Comparison of ENCODE assay signal across 1 cellular context in the genomic region with DNA sequence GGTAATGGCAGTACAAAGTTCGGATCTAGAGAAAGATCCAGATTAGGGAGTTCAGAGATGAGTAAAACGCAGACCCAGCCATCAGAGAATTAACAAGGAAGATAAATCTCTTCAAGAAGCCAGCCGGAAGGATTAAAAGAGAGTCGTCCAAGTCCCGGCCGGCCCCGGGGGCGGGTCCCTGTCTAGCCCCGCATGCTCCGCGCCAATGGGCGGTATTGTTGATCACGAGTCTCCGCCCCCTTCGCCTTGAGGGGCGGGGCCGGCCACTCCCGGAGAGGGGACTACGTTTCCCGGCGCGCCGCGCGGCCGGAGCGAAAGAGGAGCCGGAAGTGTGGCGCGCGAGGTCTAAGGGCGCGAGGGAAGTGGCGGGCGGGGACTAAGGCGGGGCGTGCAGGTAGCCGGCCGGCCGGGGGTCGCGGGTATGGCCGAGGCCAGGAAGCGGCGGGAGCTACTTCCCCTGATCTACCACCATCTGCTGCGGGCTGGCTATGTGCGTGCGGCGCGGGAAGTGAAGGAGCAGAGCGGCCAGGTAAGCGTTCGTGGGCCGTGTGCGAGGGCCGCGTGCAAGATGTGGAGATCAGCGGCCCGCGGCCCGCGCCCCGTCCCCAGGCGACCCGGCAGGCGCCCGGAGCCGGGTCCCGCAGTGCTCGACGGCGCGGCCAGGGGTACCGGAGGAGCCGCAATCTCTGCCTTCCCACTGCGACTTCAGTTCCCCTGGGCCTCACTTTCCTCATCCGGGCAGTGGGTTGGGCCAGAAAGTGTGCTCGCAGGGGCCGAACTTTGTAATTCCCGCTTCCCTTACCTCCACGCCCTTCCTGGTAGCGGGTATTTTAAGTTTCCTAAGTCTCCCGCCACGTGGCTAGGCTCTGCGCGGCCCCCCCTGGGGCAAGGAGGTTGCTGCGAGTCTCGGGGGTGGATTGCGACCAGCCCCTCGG.
TF ChIP-seq lines count a peak whose summit lies in the region.

A gene with protein sequence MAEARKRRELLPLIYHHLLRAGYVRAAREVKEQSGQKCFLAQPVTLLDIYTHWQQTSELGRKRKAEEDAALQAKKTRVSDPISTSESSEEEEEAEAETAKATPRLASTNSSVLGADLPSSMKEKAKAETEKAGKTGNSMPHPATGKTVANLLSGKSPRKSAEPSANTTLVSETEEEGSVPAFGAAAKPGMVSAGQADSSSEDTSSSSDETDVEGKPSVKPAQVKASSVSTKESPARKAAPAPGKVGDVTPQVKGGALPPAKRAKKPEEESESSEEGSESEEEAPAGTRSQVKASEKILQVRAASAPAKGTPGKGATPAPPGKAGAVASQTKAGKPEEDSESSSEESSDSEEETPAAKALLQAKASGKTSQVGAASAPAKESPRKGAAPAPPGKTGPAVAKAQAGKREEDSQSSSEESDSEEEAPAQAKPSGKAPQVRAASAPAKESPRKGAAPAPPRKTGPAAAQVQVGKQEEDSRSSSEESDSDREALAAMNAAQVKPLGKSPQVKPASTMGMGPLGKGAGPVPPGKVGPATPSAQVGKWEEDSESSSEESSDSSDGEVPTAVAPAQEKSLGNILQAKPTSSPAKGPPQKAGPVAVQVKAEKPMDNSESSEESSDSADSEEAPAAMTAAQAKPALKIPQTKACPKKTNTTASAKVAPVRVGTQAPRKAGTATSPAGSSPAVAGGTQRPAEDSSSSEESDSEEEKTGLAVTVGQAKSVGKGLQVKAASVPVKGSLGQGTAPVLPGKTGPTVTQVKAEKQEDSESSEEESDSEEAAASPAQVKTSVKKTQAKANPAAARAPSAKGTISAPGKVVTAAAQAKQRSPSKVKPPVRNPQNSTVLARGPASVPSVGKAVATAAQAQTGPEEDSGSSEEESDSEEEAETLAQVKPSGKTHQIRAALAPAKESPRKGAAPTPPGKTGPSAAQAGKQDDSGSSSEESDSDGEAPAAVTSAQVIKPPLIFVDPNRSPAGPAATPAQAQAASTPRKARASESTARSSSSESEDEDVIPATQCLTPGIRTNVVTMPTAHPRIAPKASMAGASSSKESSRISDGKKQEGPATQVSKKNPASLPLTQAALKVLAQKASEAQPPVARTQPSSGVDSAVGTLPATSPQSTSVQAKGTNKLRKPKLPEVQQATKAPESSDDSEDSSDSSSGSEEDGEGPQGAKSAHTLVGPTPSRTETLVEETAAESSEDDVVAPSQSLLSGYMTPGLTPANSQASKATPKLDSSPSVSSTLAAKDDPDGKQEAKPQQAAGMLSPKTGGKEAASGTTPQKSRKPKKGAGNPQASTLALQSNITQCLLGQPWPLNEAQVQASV (N-terminal part only) (plus strand): TSS at position 372 of the 935 bp plus-strand sequence. CDS start 50 bp downstream, at position 422.

TF ChIP-seq in GM12878, 131 proteins besides CTCF, POLR2A, EP300 and RAD21 (continued from another document and continues in another):
- TF ChIP-seq, protein P1, sequence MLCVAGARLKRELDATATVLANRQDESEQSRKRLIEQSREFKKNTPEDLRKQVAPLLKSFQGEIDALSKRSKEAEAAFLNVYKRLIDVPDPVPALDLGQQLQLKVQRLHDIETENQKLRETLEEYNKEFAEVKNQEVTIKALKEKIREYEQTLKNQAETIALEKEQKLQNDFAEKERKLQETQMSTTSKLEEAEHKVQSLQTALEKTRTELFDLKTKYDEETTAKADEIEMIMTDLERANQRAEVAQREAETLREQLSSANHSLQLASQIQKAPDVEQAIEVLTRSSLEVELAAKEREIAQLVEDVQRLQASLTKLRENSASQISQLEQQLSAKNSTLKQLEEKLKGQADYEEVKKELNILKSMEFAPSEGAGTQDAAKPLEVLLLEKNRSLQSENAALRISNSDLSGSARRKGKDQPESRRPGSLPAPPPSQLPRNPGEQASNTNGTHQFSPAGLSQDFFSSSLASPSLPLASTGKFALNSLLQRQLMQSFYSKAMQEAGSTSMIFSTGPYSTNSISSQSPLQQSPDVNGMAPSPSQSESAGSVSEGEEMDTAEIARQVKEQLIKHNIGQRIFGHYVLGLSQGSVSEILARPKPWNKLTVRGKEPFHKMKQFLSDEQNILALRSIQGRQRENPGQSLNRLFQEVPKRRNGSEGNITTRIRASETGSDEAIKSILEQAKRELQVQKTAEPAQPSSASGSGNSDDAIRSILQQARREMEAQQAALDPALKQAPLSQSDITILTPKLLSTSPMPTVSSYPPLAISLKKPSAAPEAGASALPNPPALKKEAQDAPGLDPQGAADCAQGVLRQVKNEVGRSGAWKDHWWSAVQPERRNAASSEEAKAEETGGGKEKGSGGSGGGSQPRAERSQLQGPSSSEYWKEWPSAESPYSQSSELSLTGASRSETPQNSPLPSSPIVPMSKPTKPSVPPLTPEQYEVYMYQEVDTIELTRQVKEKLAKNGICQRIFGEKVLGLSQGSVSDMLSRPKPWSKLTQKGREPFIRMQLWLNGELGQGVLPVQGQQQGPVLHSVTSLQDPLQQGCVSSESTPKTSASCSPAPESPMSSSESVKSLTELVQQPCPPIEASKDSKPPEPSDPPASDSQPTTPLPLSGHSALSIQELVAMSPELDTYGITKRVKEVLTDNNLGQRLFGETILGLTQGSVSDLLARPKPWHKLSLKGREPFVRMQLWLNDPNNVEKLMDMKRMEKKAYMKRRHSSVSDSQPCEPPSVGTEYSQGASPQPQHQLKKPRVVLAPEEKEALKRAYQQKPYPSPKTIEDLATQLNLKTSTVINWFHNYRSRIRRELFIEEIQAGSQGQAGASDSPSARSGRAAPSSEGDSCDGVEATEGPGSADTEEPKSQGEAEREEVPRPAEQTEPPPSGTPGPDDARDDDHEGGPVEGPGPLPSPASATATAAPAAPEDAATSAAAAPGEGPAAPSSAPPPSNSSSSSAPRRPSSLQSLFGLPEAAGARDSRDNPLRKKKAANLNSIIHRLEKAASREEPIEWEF (IDR thresholded peaks at IDR 0.05; ENCODE audit: insufficient replicate concordance, low read depth, low read length) = no peak
- TF ChIP-seq HCFC1 (IDR thresholded peaks at IDR 0.05; ENCODE audit: low read length) = peak; percentile 89
- TF ChIP-seq POU2F2 (IDR thresholded peaks at IDR 0.05; ENCODE audit: borderline replicate concordance, low read depth, low read length) = 0 out of 3 replicates have a peak, but pooled peaks have one; percentile 1
- TF ChIP-seq MTA2 (IDR thresholded peaks at IDR 0.05; ENCODE audit: low read depth) = no peak
- TF ChIP-seq, protein P2, sequence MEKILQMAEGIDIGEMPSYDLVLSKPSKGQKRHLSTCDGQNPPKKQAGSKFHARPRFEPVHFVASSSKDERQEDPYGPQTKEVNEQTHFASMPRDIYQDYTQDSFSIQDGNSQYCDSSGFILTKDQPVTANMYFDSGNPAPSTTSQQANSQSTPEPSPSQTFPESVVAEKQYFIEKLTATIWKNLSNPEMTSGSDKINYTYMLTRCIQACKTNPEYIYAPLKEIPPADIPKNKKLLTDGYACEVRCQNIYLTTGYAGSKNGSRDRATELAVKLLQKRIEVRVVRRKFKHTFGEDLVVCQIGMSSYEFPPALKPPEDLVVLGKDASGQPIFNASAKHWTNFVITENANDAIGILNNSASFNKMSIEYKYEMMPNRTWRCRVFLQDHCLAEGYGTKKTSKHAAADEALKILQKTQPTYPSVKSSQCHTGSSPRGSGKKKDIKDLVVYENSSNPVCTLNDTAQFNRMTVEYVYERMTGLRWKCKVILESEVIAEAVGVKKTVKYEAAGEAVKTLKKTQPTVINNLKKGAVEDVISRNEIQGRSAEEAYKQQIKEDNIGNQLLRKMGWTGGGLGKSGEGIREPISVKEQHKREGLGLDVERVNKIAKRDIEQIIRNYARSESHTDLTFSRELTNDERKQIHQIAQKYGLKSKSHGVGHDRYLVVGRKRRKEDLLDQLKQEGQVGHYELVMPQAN (conservative IDR thresholded peaks at IDR 0.05) = peak; percentile 97
- TF ChIP-seq SMC3 (IDR thresholded peaks at IDR 0.05; ENCODE audit: borderline replicate concordance, low read length) = no peak
- TF ChIP-seq CREB1 (IDR thresholded peaks at IDR 0.05; ENCODE audit: low read depth) = peak; percentile 49; the same call in 1 of the 2 replicates
- peak; percentile 91 for TF ChIP-seq MXI1 (IDR thresholded peaks at IDR 0.05; ENCODE audit: low read depth, low read length)
- peak; percentile 90; the same call in 1 of the 2 replicates for TF ChIP-seq SIN3A (IDR thresholded peaks at IDR 0.05; ENCODE audit: low read depth, low read length)
- peak; percentile 11; the same call in 1 of the 2 replicates for TF ChIP-seq YY1 (IDR thresholded peaks at IDR 0.05; ENCODE audit: low read depth, low read length)
- TF ChIP-seq KDM1A (IDR thresholded peaks at IDR 0.05; ENCODE audit: borderline replicate concordance) = no peak
- TF ChIP-seq GATAD2B (conservative IDR thresholded peaks at IDR 0.05; ENCODE audit: low read depth) = peak; percentile 71; the same call in 1 of the 2 replicates
- peak; percentile 93 for TF ChIP-seq NR2C1 (IDR thresholded peaks at IDR 0.05)
- TF ChIP-seq ZNF24 (IDR thresholded peaks at IDR 0.05) = 0 out of 2 replicates have a peak, but pooled peaks have one; percentile 18
- peak; percentile 20; the same call in 1 of the 2 replicates for TF ChIP-seq TAF1 (IDR thresholded peaks at IDR 0.05; ENCODE audit: borderline replicate concordance, low read depth, low read length)
- no peak; a peak in 1 of 4 replicates for TF ChIP-seq ETV6 (conservative IDR thresholded peaks at IDR 0.05 in 1 of 2, IDR thresholded peaks at IDR 0.05 in 1 of 2; ENCODE audit: borderline replicate concordance in 1 of 2, low read depth in 1 of 2)
- peak in 1 of 2 experiments; percentile 46; a peak in 1 of 4 replicates for TF ChIP-seq SRF (IDR thresholded peaks at IDR 0.05; ENCODE audit: low read depth in 2 of 2, low read length in 2 of 2)
- TF ChIP-seq DPF2 (IDR thresholded peaks at IDR 0.05) = peak; percentile 50; the same call in 1 of the 2 replicates
- TF ChIP-seq, protein P3, sequence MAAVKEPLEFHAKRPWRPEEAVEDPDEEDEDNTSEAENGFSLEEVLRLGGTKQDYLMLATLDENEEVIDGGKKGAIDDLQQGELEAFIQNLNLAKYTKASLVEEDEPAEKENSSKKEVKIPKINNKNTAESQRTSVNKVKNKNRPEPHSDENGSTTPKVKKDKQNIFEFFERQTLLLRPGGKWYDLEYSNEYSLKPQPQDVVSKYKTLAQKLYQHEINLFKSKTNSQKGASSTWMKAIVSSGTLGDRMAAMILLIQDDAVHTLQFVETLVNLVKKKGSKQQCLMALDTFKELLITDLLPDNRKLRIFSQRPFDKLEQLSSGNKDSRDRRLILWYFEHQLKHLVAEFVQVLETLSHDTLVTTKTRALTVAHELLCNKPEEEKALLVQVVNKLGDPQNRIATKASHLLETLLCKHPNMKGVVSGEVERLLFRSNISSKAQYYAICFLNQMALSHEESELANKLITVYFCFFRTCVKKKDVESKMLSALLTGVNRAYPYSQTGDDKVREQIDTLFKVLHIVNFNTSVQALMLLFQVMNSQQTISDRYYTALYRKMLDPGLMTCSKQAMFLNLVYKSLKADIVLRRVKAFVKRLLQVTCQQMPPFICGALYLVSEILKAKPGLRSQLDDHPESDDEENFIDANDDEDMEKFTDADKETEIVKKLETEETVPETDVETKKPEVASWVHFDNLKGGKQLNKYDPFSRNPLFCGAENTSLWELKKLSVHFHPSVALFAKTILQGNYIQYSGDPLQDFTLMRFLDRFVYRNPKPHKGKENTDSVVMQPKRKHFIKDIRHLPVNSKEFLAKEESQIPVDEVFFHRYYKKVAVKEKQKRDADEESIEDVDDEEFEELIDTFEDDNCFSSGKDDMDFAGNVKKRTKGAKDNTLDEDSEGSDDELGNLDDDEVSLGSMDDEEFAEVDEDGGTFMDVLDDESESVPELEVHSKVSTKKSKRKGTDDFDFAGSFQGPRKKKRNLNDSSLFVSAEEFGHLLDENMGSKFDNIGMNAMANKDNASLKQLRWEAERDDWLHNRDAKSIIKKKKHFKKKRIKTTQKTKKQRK (IDR thresholded peaks at IDR 0.05; ENCODE audit: low read depth, low read length) = no peak
- TF ChIP-seq, protein P4, sequence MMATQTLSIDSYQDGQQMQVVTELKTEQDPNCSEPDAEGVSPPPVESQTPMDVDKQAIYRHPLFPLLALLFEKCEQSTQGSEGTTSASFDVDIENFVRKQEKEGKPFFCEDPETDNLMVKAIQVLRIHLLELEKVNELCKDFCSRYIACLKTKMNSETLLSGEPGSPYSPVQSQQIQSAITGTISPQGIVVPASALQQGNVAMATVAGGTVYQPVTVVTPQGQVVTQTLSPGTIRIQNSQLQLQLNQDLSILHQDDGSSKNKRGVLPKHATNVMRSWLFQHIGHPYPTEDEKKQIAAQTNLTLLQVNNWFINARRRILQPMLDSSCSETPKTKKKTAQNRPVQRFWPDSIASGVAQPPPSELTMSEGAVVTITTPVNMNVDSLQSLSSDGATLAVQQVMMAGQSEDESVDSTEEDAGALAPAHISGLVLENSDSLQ (IDR thresholded peaks at IDR 0.05) = peak; percentile 57; the same call in 1 of the 2 replicates
- peak; percentile 82 for TF ChIP-seq SIX5 (IDR thresholded peaks at IDR 0.05; ENCODE audit: low read depth, low read length, severe bottlenecking)
- no peak for TF ChIP-seq TCF12 (IDR thresholded peaks at IDR 0.05; ENCODE audit: low read depth, low read length)
- TF ChIP-seq, protein P5, sequence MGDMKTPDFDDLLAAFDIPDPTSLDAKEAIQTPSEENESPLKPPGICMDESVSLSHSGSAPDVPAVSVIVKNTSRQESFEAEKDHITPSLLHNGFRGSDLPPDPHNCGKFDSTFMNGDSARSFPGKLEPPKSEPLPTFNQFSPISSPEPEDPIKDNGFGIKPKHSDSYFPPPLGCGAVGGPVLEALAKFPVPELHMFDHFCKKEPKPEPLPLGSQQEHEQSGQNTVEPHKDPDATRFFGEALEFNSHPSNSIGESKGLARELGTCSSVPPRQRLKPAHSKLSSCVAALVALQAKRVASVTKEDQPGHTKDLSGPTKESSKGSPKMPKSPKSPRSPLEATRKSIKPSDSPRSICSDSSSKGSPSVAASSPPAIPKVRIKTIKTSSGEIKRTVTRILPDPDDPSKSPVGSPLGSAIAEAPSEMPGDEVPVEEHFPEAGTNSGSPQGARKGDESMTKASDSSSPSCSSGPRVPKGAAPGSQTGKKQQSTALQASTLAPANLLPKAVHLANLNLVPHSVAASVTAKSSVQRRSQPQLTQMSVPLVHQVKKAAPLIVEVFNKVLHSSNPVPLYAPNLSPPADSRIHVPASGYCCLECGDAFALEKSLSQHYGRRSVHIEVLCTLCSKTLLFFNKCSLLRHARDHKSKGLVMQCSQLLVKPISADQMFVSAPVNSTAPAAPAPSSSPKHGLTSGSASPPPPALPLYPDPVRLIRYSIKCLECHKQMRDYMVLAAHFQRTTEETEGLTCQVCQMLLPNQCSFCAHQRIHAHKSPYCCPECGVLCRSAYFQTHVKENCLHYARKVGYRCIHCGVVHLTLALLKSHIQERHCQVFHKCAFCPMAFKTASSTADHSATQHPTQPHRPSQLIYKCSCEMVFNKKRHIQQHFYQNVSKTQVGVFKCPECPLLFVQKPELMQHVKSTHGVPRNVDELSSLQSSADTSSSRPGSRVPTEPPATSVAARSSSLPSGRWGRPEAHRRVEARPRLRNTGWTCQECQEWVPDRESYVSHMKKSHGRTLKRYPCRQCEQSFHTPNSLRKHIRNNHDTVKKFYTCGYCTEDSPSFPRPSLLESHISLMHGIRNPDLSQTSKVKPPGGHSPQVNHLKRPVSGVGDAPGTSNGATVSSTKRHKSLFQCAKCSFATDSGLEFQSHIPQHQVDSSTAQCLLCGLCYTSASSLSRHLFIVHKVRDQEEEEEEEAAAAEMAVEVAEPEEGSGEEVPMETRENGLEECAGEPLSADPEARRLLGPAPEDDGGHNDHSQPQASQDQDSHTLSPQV (IDR thresholded peaks at IDR 0.05) = no peak
- TF ChIP-seq BHLHE40 (IDR thresholded peaks at IDR 0.05; ENCODE audit: borderline replicate concordance in 1 of 2, low read depth in 2 of 2, low read length in 1 of 2) = peak in 1 of 2 experiments; percentile 43; a peak in 1 of 4 replicates
- peak; percentile 34; the same call in 1 of the 2 replicates for TF ChIP-seq RB1 (IDR thresholded peaks at IDR 0.05; ENCODE audit: borderline replicate concordance)
- no peak for TF ChIP-seq EED (IDR thresholded peaks at IDR 0.05; ENCODE audit: low read depth)
- no peak for TF ChIP-seq ATF7 (IDR thresholded peaks at IDR 0.05; ENCODE audit: low read depth)
